ENCODE assay signal across 8 cellular contexts in genomic region chr9:122940603-122941559, GRCh38.
A peak's percentile ranks its signal among the peaks of the same experiment; 100 is the strongest.
DNase-seq lines count a peak whose midpoint lies in the region; ATAC-seq lines count a peak whose summit lies in the region.

Gene RABGAP1, plus strand, starts transcription at chr9:122941020. Its CDS starts 16,040 bp downstream, at chr9:122957060.

- DNase-seq in Ammon's horn (ENCODE audit: low spot score) (peak; percentile 99), GM19238 (ENCODE audit: insufficient read length, low spot score) (peak; percentile 91), NCI-H524 (lab: John Stamatoyannopoulos, UW) (peak; percentile 99), kidney tubule cell (ENCODE audit: low spot score) (peak; percentile 98)
- peak; percentile 99 to 100 for DNase-seq in activated CD4-positive, alpha-beta T cell treated with anti-CD3 and anti-CD28 coated beads for 4 hours
- DNase-seq in stimulated activated CD4-positive, alpha-beta T cell treated with anti-CD3 and anti-CD28 coated beads, Interleukin-1b, Interleukin-23, amount 100 ng/mL, for 24 hours (ENCODE audit: low read depth in 4 of 4, low spot score in 1 of 4), result peak; percentile 97 to 99 (median 98)

- peak; percentile 99 for ATAC-seq in HG03442 (IDR thresholded peaks at IDR 0.05; ENCODE audit: unreplicated experiment)

- peak within 1 kb of the TSS; percentile 80 for H3K27ac ChIP-seq in cingulate gyrus (ENCODE audit: low read depth, low read length)

Comparison
In these comparisons a context has a peak if more than half of its experiments do, and no peak if none do; other contexts are left out.
1. Peak in every context shown above with its lines: DNase-seq, ATAC-seq and H3K27ac ChIP-seq.